In the genomic region with DNA sequence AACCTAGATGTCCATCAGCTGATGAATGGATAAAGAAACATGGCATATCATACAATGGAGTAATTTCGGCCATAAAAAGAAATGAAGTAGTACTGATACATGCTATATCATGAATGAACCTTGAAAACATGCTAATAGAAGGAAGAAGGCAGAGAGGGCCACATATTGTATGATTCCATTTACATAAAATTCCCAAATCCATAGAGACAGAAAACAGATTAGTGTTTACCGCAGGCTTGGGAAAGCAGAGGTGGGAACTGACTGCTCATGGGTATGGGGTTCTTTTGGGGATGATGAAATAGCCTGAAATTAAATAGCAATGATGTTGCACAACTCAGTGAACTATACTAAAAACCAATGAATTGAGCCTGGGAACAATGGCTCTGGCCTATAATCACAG, we compare ENCODE assay signal across 1 cellular context.
TF ChIP-seq lines count a peak whose summit lies in the region.

No MANE protein-coding gene starts in this region.

TF ChIP-seq in IMR-90, 13 proteins besides CTCF, POLR2A, EP300 and RAD21 (continued from another document):
- TF ChIP-seq ELK1 (IDR thresholded peaks at IDR 0.05; ENCODE audit: borderline replicate concordance, low read depth, low read length) = no peak
